14 cellular contexts compared by ENCODE assay signal in the genomic region with DNA sequence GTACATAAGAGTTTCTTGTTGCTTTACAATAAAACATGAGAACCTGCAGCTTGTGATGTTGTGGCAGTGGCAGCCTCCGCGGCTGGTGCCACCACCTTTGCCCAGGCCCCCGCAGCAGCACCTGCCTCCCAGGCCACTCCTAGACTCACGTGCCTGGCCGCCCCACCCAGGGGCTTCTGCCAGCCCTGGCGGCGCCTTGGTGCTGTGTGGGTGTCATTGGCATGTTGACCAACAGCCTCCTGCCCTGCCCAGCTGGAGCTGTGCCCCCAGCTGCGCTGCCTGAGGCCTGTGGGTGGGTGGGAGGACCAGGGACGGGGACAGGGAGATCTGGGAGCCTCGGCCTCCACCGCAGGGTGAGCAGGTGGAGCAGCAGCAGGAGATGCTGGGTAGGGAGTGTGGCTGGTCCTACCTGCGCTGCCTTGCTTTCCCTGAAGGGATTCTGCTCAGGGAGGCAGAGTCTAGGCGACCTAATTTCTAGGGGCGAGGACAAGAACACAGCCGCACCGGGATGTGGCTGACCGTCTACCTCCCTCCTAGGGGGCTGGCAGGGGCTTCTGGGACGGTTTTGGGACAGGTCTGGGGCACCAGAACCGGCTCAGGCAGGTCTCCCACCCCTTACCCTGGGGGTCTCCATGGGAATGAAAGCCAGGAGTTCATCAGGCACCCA. TPM values are rescaled to one million over a fixed set of nuclear protein-coding genes. Genes with fewer than 3 reads are reported as not detected.
DNase-seq lines count a peak whose midpoint lies in the region; ATAC-seq and TF ChIP-seq lines count a peak whose summit lies in the region.
"Had no signal": no experiment of that assay in that cellular context is flagged by ENCODE, and none has a peak within 500 bp of the region (broad histone marks: within the 10 kb centered on the region; RNA-seq: fewer than 3 reads in every experiment).

No MANE protein-coding gene starts in this region.

- no peak overlapping the region for H3K27ac ChIP-seq in left ventricle myocardium inferior (replicated peaks)
- H3K27ac ChIP-seq: gastroesophageal sphincter had no signal

- no peak for ATAC-seq in Right ventricle myocardium superior (ENCODE audit: poor library complexity)
- peak; percentile 12 to 13 for ATAC-seq in stimulated activated naive B cell treated with anti-CD40 and anti-IgM and Interleukin-4, amounts not matched to agents 10 μg/mL and 1 μg/mL and 100 μg/mL, for 72 hours (replicated peaks)

- no peaks in the 10 kb centered on the region for H3K9me3 ChIP-seq in left ventricle myocardium inferior (replicated peaks)
- H3K9me3 ChIP-seq: gastroesophageal sphincter had no signal

- H3K36me3 Mint-ChIP-seq in stimulated activated naive B cell treated with anti-CD40 and anti-IgM and Interleukin-4, amounts not matched to agents 10 μg/mL and 1 μg/mL and 100 μg/mL, for 72 hours: peaks cover 25 to 31% of the 10 kb centered on the region in 2 donors

- no peaks in the 10 kb centered on the region for H3K27me3 Mint-ChIP-seq in stimulated activated naive B cell treated with anti-CD40 and anti-IgM and Interleukin-4, amounts not matched to agents 10 μg/mL and 1 μg/mL and 100 μg/mL, for 72 hours
- H3K27me3 Mint-ChIP-seq: activated naive CD4-positive, alpha-beta T cell treated with anti-CD3 and anti-CD28 coated beads, Interleukin-2, amount 50 U/mL, for 24 hours had no signal

- H3K4me3 ChIP-seq in left ventricle myocardium inferior: peak overlapping the region; percentile 55

- TF ChIP-seq CTCF in left ventricle myocardium inferior (IDR thresholded peaks at IDR 0.05; ENCODE audit: borderline replicate concordance): no peak

- peaks cover 23% of the 10 kb centered on the region for H3K27me3 ChIP-seq in left ventricle myocardium inferior (ENCODE audit: low read depth)

- H3K4me1 ChIP-seq in left ventricle myocardium inferior: peaks cover 25% of the 10 kb centered on the region

- H3K27ac Mint-ChIP-seq in stimulated activated naive B cell treated with anti-CD40 and anti-IgM and Interleukin-4, amounts not matched to agents 10 μg/mL and 1 μg/mL and 100 μg/mL, for 72 hours: no peak overlapping the region
- H3K27ac Mint-ChIP-seq: activated naive CD4-positive, alpha-beta T cell treated with anti-CD3 and anti-CD28 coated beads, Interleukin-2, amount 50 U/mL, for 24 hours had no signal

- H3K9me3 Mint-ChIP-seq in stimulated activated naive B cell treated with anti-CD40 and anti-IgM and Interleukin-4, amounts not matched to agents 10 μg/mL and 1 μg/mL and 100 μg/mL, for 72 hours: no peaks in the 10 kb centered on the region
- H3K9me3 Mint-ChIP-seq: activated naive CD4-positive, alpha-beta T cell treated with anti-CD3 and anti-CD28 coated beads, Interleukin-2, amount 50 U/mL, for 24 hours had no signal

- DNase-seq in left ventricle myocardium inferior (no peak), Right ventricle myocardium superior (no peak), cerebellum (ENCODE audit: low spot score) (peak; percentile 37), hepatic stellate cell (ENCODE audit: low spot score) (no peak), NCI-H82 treated with DMSO at 0.1 percent for 48 hours (lab: John Stamatoyannopoulos, UW; ENCODE audit: unreplicated experiment) (no peak)
- no peak for DNase-seq in stimulated activated naive B cell treated with anti-CD40 and anti-IgM and Interleukin-4, amounts not matched to agents 10 μg/mL and 1 μg/mL and 100 μg/mL, for 72 hours
- DNase-seq: DMS153; KG1; kidney glomerular epithelial cell; NCI-H1436 treated with DMSO at 0.1 percent for 48 hours; stimulated activated CD4-positive, alpha-beta T cell treated with anti-CD3 and anti-CD28 coated beads, Interleukin-4, amount 100 ng/mL, for 24 hours; stimulated activated naive CD4-positive, alpha-beta T cell had no signal

- no peak overlapping the region for H3K4me3 Mint-ChIP-seq in stimulated activated naive B cell treated with anti-CD40 and anti-IgM and Interleukin-4, amounts not matched to agents 10 μg/mL and 1 μg/mL and 100 μg/mL, for 72 hours
- H3K4me3 Mint-ChIP-seq: activated naive CD4-positive, alpha-beta T cell treated with anti-CD3 and anti-CD28 coated beads, Interleukin-2, amount 50 U/mL, for 24 hours had no signal

- intact Hi-C loops in left ventricle myocardium inferior (cut with micrococcal nuclease) (no loop called here), Right ventricle myocardium superior (cut with DNase I) (no loop called here)

- H3K36me3 ChIP-seq in left ventricle myocardium inferior: peaks cover 59% of the 10 kb centered on the region

- H3K4me1 Mint-ChIP-seq in stimulated activated naive B cell treated with anti-CD40 and anti-IgM and Interleukin-4, amounts not matched to agents 10 μg/mL and 1 μg/mL and 100 μg/mL, for 72 hours: peaks cover 0 to 10% of the 10 kb centered on the region in 2 donors
- H3K4me1 Mint-ChIP-seq: activated naive CD4-positive, alpha-beta T cell treated with anti-CD3 and anti-CD28 coated beads, Interleukin-2, amount 50 U/mL, for 24 hours had no signal

RNA-seq across cellular contexts. Expression of a gene that starts 0.4 kb away (rescaled TPM):
- 0.47 TPM for total RNA-seq in left ventricle myocardium inferior
- total RNA-seq in Right ventricle myocardium superior: 0.35 TPM
- total RNA-seq in cerebellum: 3.5 TPM

RNA-seq across cellular contexts. Expression of a gene that starts 12.4 kb away (rescaled TPM):
- 13.5 TPM for total RNA-seq in left ventricle myocardium inferior
- total RNA-seq in Right ventricle myocardium superior: 13.6 TPM
- total RNA-seq in cerebellum: 25.3 TPM

RNA-seq across cellular contexts. Expression of a gene that starts 15.6 kb away (rescaled TPM):
- total RNA-seq in left ventricle myocardium inferior (165 TPM), Right ventricle myocardium superior (215 TPM), cerebellum (17.2 TPM)

RNA-seq across cellular contexts. Expression of a gene that starts 21.2 kb away (rescaled TPM):
- total RNA-seq in left ventricle myocardium inferior: 34.1 TPM
- 34.7 TPM for total RNA-seq in Right ventricle myocardium superior
- 13.7 TPM for total RNA-seq in cerebellum

RNA-seq across cellular contexts. Expression of a gene that starts 25.2 kb away (rescaled TPM):
- total RNA-seq in left ventricle myocardium inferior: 10.9 TPM
- 11.3 TPM for total RNA-seq in Right ventricle myocardium superior
- 12.3 TPM for total RNA-seq in cerebellum
